Comparison of ENCODE assay signal across 8 cellular contexts in genomic region chr12:50597200-50598195, GRCh38.
A peak's percentile ranks its signal among the peaks of the same experiment; 100 is the strongest.
DNase-seq lines count a peak whose midpoint lies in the region; ATAC-seq, FAIRE-seq and TF ChIP-seq lines count a peak whose summit lies in the region.

No MANE protein-coding gene starts in this region.

- TF ChIP-seq POLR2A in GM12891 (IDR thresholded peaks at IDR 0.05; ENCODE audit: low read depth, low read length): peak; percentile 48; the same call in 1 of the 2 replicates

- peak; percentile 88 for FAIRE-seq in GM12891 (lab: Jason Lieb, UNC)

- DNase-seq in GM12891 (ENCODE audit: insufficient read length, low spot score) (peak; percentile 46), hepatic stellate cell (ENCODE audit: low spot score) (peak; percentile 87), RPMI8226 (no peak), NCI-H524 (lab: John Stamatoyannopoulos, UW) (no peak)
- peak; percentile 19 for DNase-seq in activated gamma-delta T cell treated with anti-CD3 and anti-CD28 coated beads, Interleukin-2, amount 50 U/mL, for 16 hours (ENCODE audit: low read depth)
- peak; percentile 21 to 53 (median 41) for DNase-seq in stimulated activated CD4-positive, alpha-beta T cell treated with anti-CD3 and anti-CD28 coated beads, TNF-alpha, amount 100 ng/mL, for 48 hours (ENCODE audit: low read depth in 3 of 3)

- peak; percentile 72 for ATAC-seq in HG02678 (IDR thresholded peaks at IDR 0.05; ENCODE audit: unreplicated experiment)

TF ChIP-seq in GM12891, 5 proteins besides CTCF, POLR2A, EP300 and RAD21:
- peak; percentile 63 for TF ChIP-seq TAF1 (IDR thresholded peaks at IDR 0.05; ENCODE audit: low read depth, low read length)
- peak; percentile 1 for TF ChIP-seq PAX5 (IDR thresholded peaks at IDR 0.05; ENCODE audit: insufficient read depth, low read length, severe bottlenecking)
- TF ChIP-seq POU2F2 (IDR thresholded peaks at IDR 0.05; ENCODE audit: low read depth, low read length): peak; percentile 48; the same call in 1 of the 2 replicates
- 0 out of 2 replicates have a peak, but pooled peaks have one; percentile 20 for TF ChIP-seq POLR2AphosphoS5 (IDR thresholded peaks at IDR 0.05; ENCODE audit: low read depth, low read length)
- 0 out of 2 replicates have a peak, but pooled peaks have one; percentile 7 for TF ChIP-seq SPI1 (IDR thresholded peaks at IDR 0.05; ENCODE audit: low read depth, low read length)

TF ChIP-seq in PFSK-1, 5 proteins besides CTCF, POLR2A, EP300 and RAD21:
- 0 out of 4 replicates have a peak, but pooled peaks of 1 of the 2 experiments have one; percentile 13 for TF ChIP-seq REST (IDR thresholded peaks at IDR 0.05; ENCODE audit: insufficient read depth in 1 of 2, low read depth in 2 of 2, low read length in 2 of 2)
- no peak for TF ChIP-seq POLR2AphosphoS5 (IDR thresholded peaks at IDR 0.05; ENCODE audit: low read depth, low read length)
- TF ChIP-seq FOXP2 (optimal IDR thresholded peaks at IDR 0.05; ENCODE audit: borderline replicate concordance, extremely low read depth, extremely low read length, insufficient read depth): peak; percentile 51
- TF ChIP-seq TAF1 (IDR thresholded peaks at IDR 0.05; ENCODE audit: borderline replicate concordance, insufficient read depth, low read length): peak; percentile 53; the same call in 1 of the 2 replicates
- TF ChIP-seq SIN3A (IDR thresholded peaks at IDR 0.05; ENCODE audit: borderline replicate concordance, insufficient read depth, low read length): no peak

Comparison
In these comparisons a context has a peak if more than half of its experiments do, and no peak if none do; other contexts are left out.
1. DNase-seq: peak in GM12891 (single experiment), activated gamma-delta T cell treated with anti-CD3 and anti-CD28 coated beads, Interleukin-2, amount 50 U/mL, for 16 hours (single experiment), hepatic stellate cell (single experiment) and stimulated activated CD4-positive, alpha-beta T cell treated with anti-CD3 and anti-CD28 coated beads, TNF-alpha, amount 100 ng/mL, for 48 hours (3 of 3); none in RPMI8226 (single experiment) and NCI-H524 (0 of 2).